8 cellular contexts compared by ENCODE assay signal in genomic region chr4:337932-338758, GRCh38. TPM values are rescaled to one million over a fixed set of nuclear protein-coding genes. Genes with fewer than 3 reads are reported as not detected.
A peak's percentile ranks its signal among the peaks of the same experiment; 100 is the strongest.
DNase-seq lines count a peak whose midpoint lies in the region; ATAC-seq, FAIRE-seq and TF ChIP-seq lines count a peak whose summit lies in the region.

No MANE protein-coding gene starts in this region.

- H3K27ac ChIP-seq in adipose tissue (ENCODE audit: low read depth, low read length) (peak overlapping the region; percentile 35), iPS DF 6.9 (ENCODE audit: low read length) (no peak overlapping the region), small intestine (ENCODE audit: low read depth in 1 of 2, low read length in 1 of 2) (peak overlapping the region; percentile 64 to 93)

- H3K4me3 ChIP-seq in iPS DF 6.9 (ENCODE audit: low read length): peak overlapping the region; percentile 84
- H3K4me3 ChIP-seq in small intestine (ENCODE audit: low read depth in 1 of 2, low read length in 2 of 2): peak overlapping the region; percentile 71 to 90

- no peak for DNase-seq in GM12892 (ENCODE audit: insufficient read length)
- DNase-seq in RPMI7951 (ENCODE audit: low read depth): peak; percentile 47
- no peak for DNase-seq in iPS DF 6.9 (ENCODE audit: low read depth, low spot score)
- DNase-seq in small intestine: no peak
- DNase-seq in HCEC 1CT: no peak
- DNase-seq in kidney glomerular epithelial cell (lab: John Stamatoyannopoulos, UW): no peak

- peak; percentile 21 for ATAC-seq in HG02588 (IDR thresholded peaks at IDR 0.05; ENCODE audit: unreplicated experiment)

- 1 to 3% (median 3%) methylated on average over 41 to 52 of the region's 52 CpGs for WGBS in adipose tissue, 3 donors
- WGBS in iPS DF 6.9 (ENCODE audit: insufficient coverage, insufficient read length): no CpG with 5 or more reads among the region's 52 CpGs
- WGBS in small intestine, 3 donors: 2 to 9% (median 5%) methylated on average over 47 to 52 of the region's 52 CpGs

- H3K4me1 ChIP-seq in iPS DF 6.9 (ENCODE audit: control insufficient read depth, insufficient read depth, low read length) (no peaks in the 10 kb centered on the region; the same call in 1 of the 2 replicates), small intestine (ENCODE audit: control insufficient read depth in 2 of 2, insufficient read depth in 1 of 2, low read depth in 1 of 2, low read length in 1 of 2) (peaks cover 0 to 2% of the 10 kb centered on the region in 2 donors)

- no peaks in the 10 kb centered on the region for H3K27me3 ChIP-seq in iPS DF 6.9 (ENCODE audit: control insufficient read depth, insufficient read depth, low read length)
- H3K27me3 ChIP-seq in small intestine (ENCODE audit: control insufficient read depth in 2 of 2, insufficient read depth in 2 of 2, low read length in 2 of 2): no peaks in the 10 kb centered on the region

- no peak for TF ChIP-seq POLR2A in GM12892 (IDR thresholded peaks at IDR 0.05; ENCODE audit: low read depth, low read length)

- no peaks in the 10 kb centered on the region for H3K9me3 ChIP-seq in iPS DF 6.9 (ENCODE audit: control insufficient read depth, insufficient read depth, low read length)
- no peaks in the 10 kb centered on the region for H3K9me3 ChIP-seq in small intestine (ENCODE audit: control insufficient read depth, low read depth)

- H3K36me3 ChIP-seq in iPS DF 6.9 (ENCODE audit: control insufficient read depth, insufficient read depth, low read length) (no peaks in the 10 kb centered on the region), small intestine (ENCODE audit: control insufficient read depth in 2 of 2, insufficient read depth in 2 of 2, low read length in 2 of 2) (peaks cover 0 to 3% of the 10 kb centered on the region in 2 donors)

- FAIRE-seq in GM12892 (lab: Jason Lieb, UNC) (peak; percentile 24), small intestine (lab: Jason Lieb, UNC) (no peak)

RNA-seq across cellular contexts. Expression of gene ZNF141, which starts 0.5 kb away (rescaled TPM):
- 18.1 TPM for polyA plus RNA-seq in GM12892 (2012; ENCODE audit: missing spikeins)
- 5.4 and 8.8 TPM in 2 replicates for total RNA-seq in RPMI7951 (2014; rRNA removed; shearing (Covaris generic))
- polyA plus RNA-seq in adipose tissue (1 to 10 TPM; 2.6 to 2.8 (median 2.8) TPM), small intestine (1 to 10 TPM; 1.9 to 3.8 (median 3.4) TPM)

RNA-seq across cellular contexts. Expression of gene ZNF732, which starts 32.9 kb away (rescaled TPM):
- polyA plus RNA-seq in GM12892 (2012; ENCODE audit: missing spikeins): not detected
- 0.10 TPM in 1 of 2 replicates, not detected in the other for total RNA-seq in RPMI7951 (2014; rRNA removed; shearing (Covaris generic))
- polyA plus RNA-seq in adipose tissue (under 1 TPM in 2 of 3 donors, not detected in 1; 0.03 to 0.06 TPM), small intestine (under 1 TPM in 1 of 3 donors, not detected in 2; 0.06 TPM)
